ENCODE assay signal across 28 cellular contexts in the genomic region with DNA sequence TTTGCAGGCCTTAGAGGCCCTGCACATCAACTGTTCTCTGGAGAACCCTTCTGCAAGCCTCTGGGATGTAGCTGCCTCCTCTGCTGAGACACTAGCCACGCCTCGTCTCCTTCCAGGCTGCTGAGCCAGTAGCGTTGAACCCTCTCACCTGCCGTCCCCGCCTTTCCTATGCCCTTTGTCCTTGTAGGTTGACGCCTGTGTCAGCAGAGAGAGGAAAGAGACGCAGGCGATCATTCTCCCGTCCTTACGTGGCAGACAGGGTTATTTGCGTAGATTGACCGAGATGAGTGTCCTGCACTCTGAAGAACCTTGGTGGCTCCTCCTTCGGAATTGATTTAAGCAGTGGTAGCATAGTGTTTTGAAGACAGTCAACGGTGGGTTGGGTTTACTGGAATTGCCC.
"Had no signal": no experiment of that assay in that cellular context is flagged by ENCODE, and none has a peak within 500 bp of the region (broad histone marks: within the 10 kb centered on the region; RNA-seq: fewer than 3 reads in every experiment).

No MANE protein-coding gene starts in this region.

- DNase-seq: hypothalamus; immature natural killer cell; kidney; left ventricle myocardium inferior; midbrain; naive B cell; natural killer cell; nephron progenitor cell; occipital lobe; ovary; right lobe of liver; stimulated activated CD4-positive, alpha-beta T cell treated with anti-CD3 and anti-CD28 coated beads, Interleukin-12 subunit alpha, Interleukin-12 subunit beta, amount 100 ng/mL, for 4 hours; stimulated activated CD4-positive, alpha-beta T cell treated with anti-CD3 and anti-CD28 coated beads, Interleukin-15, amount 100 ng/mL, for 24 hours; stimulated activated CD4-positive, alpha-beta T cell treated with anti-CD3 and anti-CD28 coated beads, Interleukin-2, amount 100 ng/mL, for 24 hours; stimulated activated CD4-positive, alpha-beta T cell treated with anti-CD3 and anti-CD28 coated beads, Interleukin-4, amount 100 ng/mL, for 1 hour; stimulated activated naive CD4-positive, alpha-beta T cell; tibial artery; uterus had no signal

- H3K9me3 ChIP-seq: left ventricle myocardium inferior, neutrophil, ovary, right atrium auricular region, right lobe of liver, suprapubic skin, thoracic aorta, tibial artery, uterus had no signal

- H3K27me3 Mint-ChIP-seq: type B pancreatic cell had no signal

- H2AFZ ChIP-seq: neural progenitor cell had no signal

- FAIRE-seq: islet of Langerhans, kidney had no signal

- H3K4me3 ChIP-seq: left ventricle myocardium inferior, lung, neural progenitor cell, ovary, right atrium auricular region, right lobe of liver, suprapubic skin, thoracic aorta, tibial artery, uterus had no signal

- ATAC-seq: natural killer cell, right lobe of liver had no signal

- H3K27ac ChIP-seq: left ventricle myocardium inferior, neural progenitor cell, neutrophil, ovary, right atrium auricular region, right lobe of liver, suprapubic skin, thoracic aorta, tibial artery, uterus had no signal

- H3K9ac ChIP-seq: neural progenitor cell had no signal

- H3K4me2 ChIP-seq: neural progenitor cell had no signal

- H3K27ac Mint-ChIP-seq: immature natural killer cell; naive B cell; natural killer cell; nephron progenitor cell; neural progenitor cell; progenitor cell of endocrine pancreas; stimulated activated naive CD8-positive, alpha-beta T cell treated with anti-CD3 and anti-CD28 coated beads, Interleukin-15, Interleukin-2, amounts not matched to agents 100 ng/mL and 50 ng/mL, for 24 hours; type B pancreatic cell had no signal

- H3K36me3 Mint-ChIP-seq: immature natural killer cell, natural killer cell, type B pancreatic cell had no signal

- H3K4me1 Mint-ChIP-seq: immature natural killer cell, naive B cell, natural killer cell had no signal

- H3K36me3 ChIP-seq: left ventricle myocardium inferior, neural progenitor cell, neutrophil, ovary, right atrium auricular region, right lobe of liver, suprapubic skin, thoracic aorta, tibial artery, uterus had no signal

- H3K4me3 Mint-ChIP-seq: immature natural killer cell; naive B cell; natural killer cell; nephron progenitor cell; neural progenitor cell; stimulated activated naive CD8-positive, alpha-beta T cell treated with anti-CD3 and anti-CD28 coated beads, Interleukin-15, Interleukin-2, amounts not matched to agents 100 ng/mL and 50 ng/mL, for 24 hours; type B pancreatic cell had no signal

- H3K9me3 Mint-ChIP-seq: immature natural killer cell; natural killer cell; stimulated activated naive CD8-positive, alpha-beta T cell treated with anti-CD3 and anti-CD28 coated beads, Interleukin-15, Interleukin-2, amounts not matched to agents 100 ng/mL and 50 ng/mL, for 24 hours had no signal

- H3K27me3 ChIP-seq: neural progenitor cell, neutrophil, ovary, right atrium auricular region, right lobe of liver, suprapubic skin, tibial artery, uterus had no signal

- H3K4me1 ChIP-seq: left ventricle myocardium inferior, right atrium auricular region, right lobe of liver, suprapubic skin, uterus had no signal
